ENCODE assay signal across 22 cellular contexts in genomic region chr6:105873256-105873704, GRCh38.
DNase-seq lines count a peak whose midpoint lies in the region; TF ChIP-seq lines count a peak whose summit lies in the region.
"Had no signal": no experiment of that assay in that cellular context is flagged by ENCODE, and none has a peak within 500 bp of the region (broad histone marks: within the 10 kb centered on the region; RNA-seq: fewer than 3 reads in every experiment).

No MANE protein-coding gene starts in this region.

- H3K9me2 ChIP-seq in hepatocyte (replicated peaks; ENCODE audit: insufficient read depth) = no peaks in the 10 kb centered on the region

- in situ Hi-C loops in SK-MEL-5 (cut with HindIII; ENCODE audit: low pct_unique_long_range_greater_than_20kb, low sequenced_read_pairs) = no loop called here

- H2AFZ ChIP-seq in hepatocyte = no peak overlapping the region
- H2AFZ ChIP-seq: neural progenitor cell had no signal

- no peak overlapping the region for H3K4me3 ChIP-seq in BLaER1 treated with 17β-estradiol and CSF1 and Interleukin-3, amounts not matched to agents 10 nM and 100 nM
- no peak overlapping the region for H3K4me3 ChIP-seq in hepatocyte
- H3K4me3 ChIP-seq: gastroesophageal sphincter, mucosa of descending colon, neural progenitor cell, sigmoid colon, SJCRH30, suprapubic skin had no signal

- TF ChIP-seq CTCF in hepatocyte (IDR thresholded peaks at IDR 0.05; ENCODE audit: poor library complexity) = no peak

- 26% methylated on average over 2 of the region's 2 CpGs for WGBS in hepatocyte (ENCODE audit: low lambda C conversion rate, missing lambda C conversion rate)

- peak overlapping the region in 8 of 11 experiments; percentile 4 to 96 (median 36); a peak in 14 of 22 replicates for H3K27ac ChIP-seq in BLaER1 treated with 17β-estradiol and CSF1 and Interleukin-3, amounts not matched to agents 10 nM and 100 nM
- no peak overlapping the region for H3K27ac ChIP-seq in hepatocyte
- H3K27ac ChIP-seq: gastroesophageal sphincter, neural progenitor cell, sigmoid colon, SJCRH30, suprapubic skin had no signal

- H3K79me2 ChIP-seq in hepatocyte = no peaks in the 10 kb centered on the region

- no peaks in the 10 kb centered on the region for H3K36me3 ChIP-seq in BLaER1 treated with 17β-estradiol and CSF1 and Interleukin-3, amounts not matched to agents 10 nM and 100 nM
- no peaks in the 10 kb centered on the region for H3K36me3 ChIP-seq in hepatocyte (replicated peaks; ENCODE audit: insufficient read depth, low read depth)
- H3K36me3 ChIP-seq: gastroesophageal sphincter, neural progenitor cell, sigmoid colon, SJCRH30, suprapubic skin had no signal

- H3K9me3 ChIP-seq in BLaER1 treated with 17β-estradiol and CSF1 and Interleukin-3, amounts not matched to agents 10 nM and 100 nM (replicated peaks in 1 of 11) = peaks cover 0 to 10% (median 0%) of the 10 kb centered on the region in 11 experiments; a peak in 6 of 22 replicates
- H3K9me3 ChIP-seq in hepatocyte (ENCODE audit: low read depth) = no peaks in the 10 kb centered on the region
- H3K9me3 ChIP-seq: Caco-2, gastroesophageal sphincter, mucosa of descending colon, sigmoid colon, SJCRH30, suprapubic skin had no signal

- DNase-seq in COLO829 (ENCODE audit: low spot score) (peak; percentile 65), SK-MEL-5 (ENCODE audit: low read depth, low spot score) (peak; percentile 91), hepatocyte (ENCODE audit: low spot score) (no peak), occipital lobe (lab: John Stamatoyannopoulos, UW) (no peak), ureter (ENCODE audit: low spot score) (no peak)
- no peak for DNase-seq in stimulated activated CD4-positive, alpha-beta T cell treated with anti-CD3 and anti-CD28 coated beads, Interleukin-12 subunit alpha, Interleukin-12 subunit beta, amount 100 ng/mL, for 4 hours
- DNase-seq: activated CD4-positive, alpha-beta T cell treated with anti-CD3 and anti-CD28 coated beads, Interleukin-2, amount 50 U/mL, for 48 hours; Caco-2; erythroblast; islet precursor cell; mucosa of descending colon; NCI-H1092; NCI-H1930; NCI-H2227 treated with DMSO at 0.1 percent for 48 hours; NCI-H748 treated with DMSO at 0.1 percent for 48 hours; sigmoid colon; SJCRH30; T-helper 17 cell had no signal

- peaks cover 62 to 99% (median 78%) of the 10 kb centered on the region in 10 experiments for H3K4me1 ChIP-seq in BLaER1 treated with 17β-estradiol and CSF1 and Interleukin-3, amounts not matched to agents 10 nM and 100 nM
- H3K4me1 ChIP-seq in hepatocyte (ENCODE audit: insufficient read depth) = peaks cover 5% of the 10 kb centered on the region
- H3K4me1 ChIP-seq: neural progenitor cell, sigmoid colon, SJCRH30, suprapubic skin had no signal

- no peaks in the 10 kb centered on the region for H4K20me1 ChIP-seq in BLaER1 treated with 17β-estradiol and CSF1 and Interleukin-3, amounts not matched to agents 10 nM and 100 nM
- H4K20me1 ChIP-seq in hepatocyte (ENCODE audit: insufficient read depth, poor library complexity, severe bottlenecking) = no peaks in the 10 kb centered on the region

- H3K27me3 ChIP-seq in BLaER1 treated with 17β-estradiol and CSF1 and Interleukin-3, amounts not matched to agents 10 nM and 100 nM = no peaks in the 10 kb centered on the region
- H3K27me3 ChIP-seq in hepatocyte = no peaks in the 10 kb centered on the region
- H3K27me3 ChIP-seq: gastroesophageal sphincter, neural progenitor cell, sigmoid colon, suprapubic skin had no signal

- peak overlapping the region in 8 of 11 experiments; percentile 5 to 86 (median 33); a peak in 10 of 22 replicates for H3K4me2 ChIP-seq in BLaER1 treated with 17β-estradiol and CSF1 and Interleukin-3, amounts not matched to agents 10 nM and 100 nM
- H3K4me2 ChIP-seq in hepatocyte = peak overlapping the region; percentile 6
- H3K4me2 ChIP-seq: neural progenitor cell had no signal

- H3K9ac ChIP-seq in BLaER1 treated with 17β-estradiol and CSF1 and Interleukin-3, amounts not matched to agents 10 nM and 100 nM = peak overlapping the region in 2 of 11 experiments; percentile 50 to 73; a peak in 3 of 22 replicates
- H3K9ac ChIP-seq: neural progenitor cell had no signal

Comparison
In these comparisons a context has a peak if more than half of its experiments do, and no peak if none do; other contexts are left out.
1. DNase-seq: peak in COLO829 (single experiment) and SK-MEL-5 (single experiment); none in hepatocyte (single experiment), stimulated activated CD4-positive, alpha-beta T cell treated with anti-CD3 and anti-CD28 coated beads, Interleukin-12 subunit alpha, Interleukin-12 subunit beta, amount 100 ng/mL, for 4 hours (single experiment), occipital lobe (single experiment) and ureter (single experiment).